11 cellular contexts compared by ENCODE assay signal in the genomic region with DNA sequence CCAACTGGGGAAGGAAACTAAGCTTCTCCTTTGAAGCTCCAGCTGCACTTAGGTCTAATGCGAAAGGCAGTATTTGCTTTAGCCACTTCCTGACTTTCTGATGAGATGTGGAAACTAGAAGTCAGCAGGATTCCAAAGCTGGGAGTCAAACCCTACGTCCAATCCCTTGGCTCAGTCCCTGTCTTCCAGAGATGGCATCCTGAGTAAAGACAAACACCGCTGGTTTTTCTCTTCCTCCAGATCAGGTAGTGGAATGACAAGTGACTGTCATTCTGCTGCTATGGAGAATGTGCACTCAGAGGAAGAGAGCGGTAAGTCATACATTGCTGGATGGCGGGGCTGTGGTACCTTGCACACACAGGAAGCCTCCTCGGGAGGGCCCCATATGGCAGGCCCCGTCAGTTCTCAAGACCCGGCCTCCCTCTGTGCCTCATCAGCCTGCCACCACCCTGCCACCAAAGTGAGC.
DNase-seq lines count a peak whose midpoint lies in the region; ATAC-seq and TF ChIP-seq lines count a peak whose summit lies in the region.
"Had no signal": no experiment of that assay in that cellular context is flagged by ENCODE, and none has a peak within 500 bp of the region (broad histone marks: within the 10 kb centered on the region; RNA-seq: fewer than 3 reads in every experiment).

No MANE protein-coding gene starts in this region.

- TF ChIP-seq EP300 in SK-N-SH (IDR thresholded peaks at IDR 0.05; ENCODE audit: borderline replicate concordance in 1 of 2, low read depth in 1 of 2, low read length in 1 of 2), result no peak

- POLR2A ChIA-PET in SK-N-SH (lab: Yijun Ruan, JAX), result no interaction called here

- TF ChIP-seq CTCF in SK-N-SH (IDR thresholded peaks at IDR 0.05) (no peak), colonic mucosa (IDR thresholded peaks at IDR 0.05) (no peak)

- H3K4me2 ChIP-seq in SK-N-SH, result no peak overlapping the region

- H3K79me2 ChIP-seq in SK-N-SH (ENCODE audit: insufficient read depth), result no peaks in the 10 kb centered on the region

- H3K9ac ChIP-seq in SK-N-SH, result no peak overlapping the region
- H3K9ac ChIP-seq in colonic mucosa (ENCODE audit: low read depth in 2 of 2, low read length in 2 of 2), result peak overlapping the region in 1 of 2 donors; percentile 61

- H4K20me1 ChIP-seq in SK-N-SH (ENCODE audit: insufficient read depth), result no peaks in the 10 kb centered on the region

- H3K9me3 ChIP-seq in SK-N-SH, result no peaks in the 10 kb centered on the region
- no peaks in the 10 kb centered on the region for H3K9me3 ChIP-seq in colonic mucosa

- H3K27ac ChIP-seq in SK-N-SH (ENCODE audit: low read depth in 2 of 2, low read length in 1 of 2) (peak overlapping the region in 1 of 2 experiments; percentile 42; a peak in 2 of 4 replicates), colonic mucosa (peak overlapping the region; percentile 86)
- H3K27ac ChIP-seq: foreskin keratinocyte, WERI-Rb-1 had no signal

- no peak for DNase-seq in SK-N-SH
- DNase-seq in Jurkat, Clone E6-1 (ENCODE audit: low read depth, low spot score), result peak; percentile 75
- DNase-seq in colonic mucosa, result no peak
- peak; percentile 22 for DNase-seq in non-pigmented ciliary epithelial cell (ENCODE audit: low read depth)
- DNase-seq: foreskin keratinocyte; stimulated activated CD4-positive, alpha-beta T cell treated with anti-CD3 and anti-CD28 coated beads, Interleukin-4, amount 100 ng/mL, for 1 hour had no signal

- ATAC-seq in SK-N-SH treated with all-trans-retinoic acid at 6 μM for 48 hours, result no peak
- ATAC-seq in GM21515 (IDR thresholded peaks at IDR 0.05; ENCODE audit: unreplicated experiment), result no peak
- ATAC-seq in HG03175 (IDR thresholded peaks at IDR 0.05; ENCODE audit: unreplicated experiment), result no peak
- no peak for ATAC-seq in GM18868 (IDR thresholded peaks at IDR 0.05; ENCODE audit: unreplicated experiment)
- ATAC-seq: foreskin keratinocyte had no signal

- CTCF ChIA-PET in SK-N-SH (lab: Yijun Ruan, JAX), result no interaction called here

- peaks cover 6% of the 10 kb centered on the region for H3F3A ChIP-seq in SK-N-SH (replicated peaks; ENCODE audit: insufficient read depth)

- no peaks in the 10 kb centered on the region for H3K9me2 ChIP-seq in SK-N-SH

- intact Hi-C loops in colonic mucosa (cut with DNase I), result no loop called here

- peak overlapping the region; percentile 63; the same call in 1 of the 2 replicates for H2AFZ ChIP-seq in SK-N-SH (ENCODE audit: low read depth)

- no peak for TF ChIP-seq RAD21 in SK-N-SH (IDR thresholded peaks at IDR 0.05; ENCODE audit: low read length)

- H3K4me1 ChIP-seq in SK-N-SH (ENCODE audit: control insufficient read depth in 1 of 2, insufficient read depth in 2 of 2, low read depth in 1 of 2, low read length in 1 of 2) (no peaks in the 10 kb centered on the region), colonic mucosa (peaks cover 18% of the 10 kb centered on the region)
- H3K4me1 ChIP-seq: foreskin keratinocyte had no signal

- H3K36me3 ChIP-seq in SK-N-SH (replicated peaks in 1 of 2; ENCODE audit: control insufficient read depth in 1 of 2, insufficient read depth in 2 of 2, low read length in 1 of 2), result no peaks in the 10 kb centered on the region
- H3K36me3 ChIP-seq in colonic mucosa, result no peaks in the 10 kb centered on the region
- H3K36me3 ChIP-seq: WERI-Rb-1 had no signal

- 91% methylated on average over 8 of the region's 8 CpGs for WGBS in SK-N-SH (ENCODE audit: low lambda C conversion rate)

- H3K27me3 ChIP-seq in SK-N-SH (ENCODE audit: insufficient read depth) (no peaks in the 10 kb centered on the region), colonic mucosa (no peaks in the 10 kb centered on the region)

- H3K4me3 ChIP-seq in SK-N-SH (ENCODE audit: low read depth in 2 of 2, low read length in 1 of 2) (no peak overlapping the region), colonic mucosa (no peak overlapping the region)
- no peak overlapping the region for H3K4me3 ChIP-seq in Jurkat, Clone E6-1 (ENCODE audit: low read length)

TF ChIP-seq in SK-N-SH, 30 proteins besides CTCF, POLR2A, EP300 and RAD21 (continues in another document):
- TF ChIP-seq RXRA (IDR thresholded peaks at IDR 0.05; ENCODE audit: borderline replicate concordance, low read depth) (no peak), YY1 (IDR thresholded peaks at IDR 0.05; ENCODE audit: low read depth) (no peak), SIN3A (IDR thresholded peaks at IDR 0.05; ENCODE audit: borderline replicate concordance, low read depth, low read length) (no peak), EZH2phosphoT487 (IDR thresholded peaks at IDR 0.05; ENCODE audit: borderline replicate concordance, low read depth) (no peak), TCF12 (IDR thresholded peaks at IDR 0.05) (no peak), MXI1 (IDR thresholded peaks at IDR 0.05; ENCODE audit: low read depth, low read length) (no peak)
- TF ChIP-seq, protein P1, sequence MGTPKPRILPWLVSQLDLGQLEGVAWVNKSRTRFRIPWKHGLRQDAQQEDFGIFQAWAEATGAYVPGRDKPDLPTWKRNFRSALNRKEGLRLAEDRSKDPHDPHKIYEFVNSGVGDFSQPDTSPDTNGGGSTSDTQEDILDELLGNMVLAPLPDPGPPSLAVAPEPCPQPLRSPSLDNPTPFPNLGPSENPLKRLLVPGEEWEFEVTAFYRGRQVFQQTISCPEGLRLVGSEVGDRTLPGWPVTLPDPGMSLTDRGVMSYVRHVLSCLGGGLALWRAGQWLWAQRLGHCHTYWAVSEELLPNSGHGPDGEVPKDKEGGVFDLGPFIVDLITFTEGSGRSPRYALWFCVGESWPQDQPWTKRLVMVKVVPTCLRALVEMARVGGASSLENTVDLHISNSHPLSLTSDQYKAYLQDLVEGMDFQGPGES (IDR thresholded peaks at IDR 0.05; ENCODE audit: low read depth, low read length), result no peak
- TF ChIP-seq, protein P2, sequence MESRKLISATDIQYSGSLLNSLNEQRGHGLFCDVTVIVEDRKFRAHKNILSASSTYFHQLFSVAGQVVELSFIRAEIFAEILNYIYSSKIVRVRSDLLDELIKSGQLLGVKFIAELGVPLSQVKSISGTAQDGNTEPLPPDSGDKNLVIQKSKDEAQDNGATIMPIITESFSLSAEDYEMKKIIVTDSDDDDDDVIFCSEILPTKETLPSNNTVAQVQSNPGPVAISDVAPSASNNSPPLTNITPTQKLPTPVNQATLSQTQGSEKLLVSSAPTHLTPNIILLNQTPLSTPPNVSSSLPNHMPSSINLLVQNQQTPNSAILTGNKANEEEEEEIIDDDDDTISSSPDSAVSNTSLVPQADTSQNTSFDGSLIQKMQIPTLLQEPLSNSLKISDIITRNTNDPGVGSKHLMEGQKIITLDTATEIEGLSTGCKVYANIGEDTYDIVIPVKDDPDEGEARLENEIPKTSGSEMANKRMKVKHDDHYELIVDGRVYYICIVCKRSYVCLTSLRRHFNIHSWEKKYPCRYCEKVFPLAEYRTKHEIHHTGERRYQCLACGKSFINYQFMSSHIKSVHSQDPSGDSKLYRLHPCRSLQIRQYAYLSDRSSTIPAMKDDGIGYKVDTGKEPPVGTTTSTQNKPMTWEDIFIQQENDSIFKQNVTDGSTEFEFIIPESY (IDR thresholded peaks at IDR 0.05; ENCODE audit: borderline replicate concordance, low read depth), result no peak

TF ChIP-seq in SK-N-SH treated with all-trans-retinoic acid at 6 μM for 48 hours, 23 proteins besides CTCF, POLR2A, EP300 and RAD21 (continues in another document):
- TF ChIP-seq SNAI2 (CRISPR knock-in tag; IDR thresholded peaks at IDR 0.05), result no peak
- TF ChIP-seq, protein P3, sequence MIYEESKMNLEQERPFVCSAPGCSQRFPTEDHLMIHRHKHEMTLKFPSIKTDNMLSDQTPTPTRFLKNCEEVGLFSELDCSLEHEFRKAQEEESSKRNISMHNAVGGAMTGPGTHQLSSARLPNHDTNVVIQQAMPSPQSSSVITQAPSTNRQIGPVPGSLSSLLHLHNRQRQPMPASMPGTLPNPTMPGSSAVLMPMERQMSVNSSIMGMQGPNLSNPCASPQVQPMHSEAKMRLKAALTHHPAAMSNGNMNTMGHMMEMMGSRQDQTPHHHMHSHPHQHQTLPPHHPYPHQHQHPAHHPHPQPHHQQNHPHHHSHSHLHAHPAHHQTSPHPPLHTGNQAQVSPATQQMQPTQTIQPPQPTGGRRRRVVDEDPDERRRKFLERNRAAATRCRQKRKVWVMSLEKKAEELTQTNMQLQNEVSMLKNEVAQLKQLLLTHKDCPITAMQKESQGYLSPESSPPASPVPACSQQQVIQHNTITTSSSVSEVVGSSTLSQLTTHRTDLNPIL (CRISPR knock-in tag; IDR thresholded peaks at IDR 0.05; ENCODE audit: low read depth), result no peak
- TF ChIP-seq CSDC2 (CRISPR knock-in tag; IDR thresholded peaks at IDR 0.05), result no peak
- no peak for TF ChIP-seq OSR1 (CRISPR knock-in tag; IDR thresholded peaks at IDR 0.05)
- TF ChIP-seq ZNF565 (CRISPR knock-in tag; conservative IDR thresholded peaks at IDR 0.05; ENCODE audit: low read depth), result no peak
- TF ChIP-seq ZNF8 (CRISPR knock-in tag; IDR thresholded peaks at IDR 0.05), result no peak
- TF ChIP-seq, protein P4, sequence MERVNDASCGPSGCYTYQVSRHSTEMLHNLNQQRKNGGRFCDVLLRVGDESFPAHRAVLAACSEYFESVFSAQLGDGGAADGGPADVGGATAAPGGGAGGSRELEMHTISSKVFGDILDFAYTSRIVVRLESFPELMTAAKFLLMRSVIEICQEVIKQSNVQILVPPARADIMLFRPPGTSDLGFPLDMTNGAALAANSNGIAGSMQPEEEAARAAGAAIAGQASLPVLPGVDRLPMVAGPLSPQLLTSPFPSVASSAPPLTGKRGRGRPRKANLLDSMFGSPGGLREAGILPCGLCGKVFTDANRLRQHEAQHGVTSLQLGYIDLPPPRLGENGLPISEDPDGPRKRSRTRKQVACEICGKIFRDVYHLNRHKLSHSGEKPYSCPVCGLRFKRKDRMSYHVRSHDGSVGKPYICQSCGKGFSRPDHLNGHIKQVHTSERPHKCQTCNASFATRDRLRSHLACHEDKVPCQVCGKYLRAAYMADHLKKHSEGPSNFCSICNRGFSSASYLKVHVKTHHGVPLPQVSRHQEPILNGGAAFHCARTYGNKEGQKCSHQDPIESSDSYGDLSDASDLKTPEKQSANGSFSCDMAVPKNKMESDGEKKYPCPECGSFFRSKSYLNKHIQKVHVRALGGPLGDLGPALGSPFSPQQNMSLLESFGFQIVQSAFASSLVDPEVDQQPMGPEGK (CRISPR knock-in tag; IDR thresholded peaks at IDR 0.05; ENCODE audit: borderline replicate concordance), result no peak
- no peak for TF ChIP-seq ZFP3 (CRISPR knock-in tag; IDR thresholded peaks at IDR 0.05)
- TF ChIP-seq ZC3H10 (CRISPR knock-in tag; IDR thresholded peaks at IDR 0.05), result no peak
- no peak for TF ChIP-seq TCF4 (CRISPR knock-in tag; IDR thresholded peaks at IDR 0.05; ENCODE audit: borderline replicate concordance)
- TF ChIP-seq ARNTL (CRISPR knock-in tag; IDR thresholded peaks at IDR 0.05; ENCODE audit: borderline replicate concordance, low read depth), result no peak
- TF ChIP-seq ESRRG (CRISPR knock-in tag; IDR thresholded peaks at IDR 0.05), result no peak
- no peak for TF ChIP-seq BACH2 (CRISPR knock-in tag; IDR thresholded peaks at IDR 0.05; ENCODE audit: borderline replicate concordance)
- TF ChIP-seq ISL1 (CRISPR knock-in tag; IDR thresholded peaks at IDR 0.05), result no peak
- TF ChIP-seq RARB (CRISPR knock-in tag; IDR thresholded peaks at IDR 0.05), result no peak

Comparison
In these comparisons a context has a peak if more than half of its experiments do, and no peak if none do; other contexts are left out.
1. DNase-seq: peak in Jurkat, Clone E6-1 (single experiment) and non-pigmented ciliary epithelial cell (single experiment); none in SK-N-SH (single experiment) and colonic mucosa (single experiment).